In genomic region chr20:820328-820953, GRCh38 we compare ENCODE assay signal across 16 cellular contexts. TPM values are rescaled to one million over a fixed set of nuclear protein-coding genes. Genes with fewer than 3 reads are reported as not detected.
A peak's percentile ranks its signal among the peaks of the same experiment; 100 is the strongest.
DNase-seq lines count a peak whose midpoint lies in the region; ATAC-seq and TF ChIP-seq lines count a peak whose summit lies in the region.
"Had no signal": no experiment of that assay in that cellular context is flagged by ENCODE, and none has a peak within 500 bp of the region (broad histone marks: within the 10 kb centered on the region; RNA-seq: fewer than 3 reads in every experiment).

No MANE protein-coding gene starts in this region.

- no peak overlapping the region for H3K4me3 ChIP-seq in naive thymus-derived CD4-positive, alpha-beta T cell (ENCODE audit: low read length)
- no peak overlapping the region for H3K4me3 ChIP-seq in upper lobe of right lung
- no peak overlapping the region for H3K4me3 ChIP-seq in CD8-positive, alpha-beta T cell (ENCODE audit: low read depth, low read length)
- H3K4me3 ChIP-seq: GM23248 had no signal

- H3K9me3 ChIP-seq in naive thymus-derived CD4-positive, alpha-beta T cell (ENCODE audit: control insufficient read depth in 2 of 3, low read length in 3 of 3): no peaks in the 10 kb centered on the region
- no peaks in the 10 kb centered on the region for H3K9me3 ChIP-seq in upper lobe of right lung
- H3K9me3 ChIP-seq in CD8-positive, alpha-beta T cell (ENCODE audit: low read length): no peaks in the 10 kb centered on the region

- CTCF ChIA-PET in naive thymus-derived CD4-positive, alpha-beta T cell (lab: Charles Lee): interaction anchor here (8.3 kb wide), 1 partner anchor 136 kb away, joined by 132 read pairs; no protein-coding TSS in a partner anchor
- CTCF ChIA-PET in CD8-positive, alpha-beta T cell (lab: Charles Lee): interaction anchor here (1.0 to 7.5 kb wide), 2 partner anchors 113 to 137 kb away, joined by 3 to 325 read pairs; no protein-coding TSS in a partner anchor

- peak overlapping the region; percentile 41 for H3K27ac Mint-ChIP-seq in activated naive CD8-positive, alpha-beta T cell treated with anti-CD3 and anti-CD28 coated beads, Interleukin-2, amount 10 ng/mL, durations not matched to agents 7 days and 5 days
- no peak overlapping the region for H3K27ac Mint-ChIP-seq in activated naive CD8-positive, alpha-beta T cell treated with anti-CD3 and anti-CD28 coated beads, Interleukin-2, amount 50 U/mL, for 24 hours
- peak overlapping the region in 7 of 9 donors; percentile 32 to 91 (median 69) for H3K27ac Mint-ChIP-seq in naive thymus-derived CD4-positive, alpha-beta T cell
- no peak overlapping the region for H3K27ac Mint-ChIP-seq in CD8-positive, alpha-beta T cell

- no peaks in the 10 kb centered on the region for H3K9me3 Mint-ChIP-seq in activated naive CD8-positive, alpha-beta T cell treated with anti-CD3 and anti-CD28 coated beads, Interleukin-2, amount 10 ng/mL, durations not matched to agents 7 days and 5 days
- H3K9me3 Mint-ChIP-seq in activated naive CD8-positive, alpha-beta T cell treated with anti-CD3 and anti-CD28 coated beads, Interleukin-2, amount 50 U/mL, for 24 hours: no peaks in the 10 kb centered on the region
- peaks cover 0 to 3% (median 0%) of the 10 kb centered on the region in 11 donors for H3K9me3 Mint-ChIP-seq in naive thymus-derived CD4-positive, alpha-beta T cell
- no peaks in the 10 kb centered on the region for H3K9me3 Mint-ChIP-seq in CD8-positive, alpha-beta T cell

- no peak for ATAC-seq in activated naive CD8-positive, alpha-beta T cell treated with anti-CD3 and anti-CD28 coated beads, Interleukin-2, amount 10 ng/mL, durations not matched to agents 7 days and 5 days (ENCODE audit: low read depth)
- ATAC-seq in activated naive CD8-positive, alpha-beta T cell treated with anti-CD3 and anti-CD28 coated beads, Interleukin-2, amount 50 U/mL, for 24 hours: no peak
- no peak for ATAC-seq in naive thymus-derived CD4-positive, alpha-beta T cell
- no peak for ATAC-seq in upper lobe of right lung
- ATAC-seq in CD8-positive, alpha-beta T cell: no peak

- POLR2A ChIA-PET in activated naive CD8-positive, alpha-beta T cell treated with anti-CD3 and anti-CD28 coated beads, Interleukin-2, amount 10 ng/mL, durations not matched to agents 7 days and 5 days (lab: Charles Lee): no interaction called here
- POLR2A ChIA-PET in naive thymus-derived CD4-positive, alpha-beta T cell (lab: Charles Lee): no interaction called here
- POLR2A ChIA-PET in CD8-positive, alpha-beta T cell (lab: Charles Lee): no interaction called here

- no peak for DNase-seq in activated naive CD8-positive, alpha-beta T cell treated with anti-CD3 and anti-CD28 coated beads, Interleukin-2, amount 10 ng/mL, durations not matched to agents 7 days and 5 days
- DNase-seq in activated naive CD8-positive, alpha-beta T cell treated with anti-CD3 and anti-CD28 coated beads, Interleukin-2, amount 50 U/mL, for 24 hours: no peak
- DNase-seq in NCI-H526 treated with DMSO at 0.1 percent for 48 hours (lab: John Stamatoyannopoulos, UW) (peak; percentile 34), upper lobe of right lung (peak; percentile 28), DMS 273 treated with DMSO at 0.1 percent for 48 hours (lab: John Stamatoyannopoulos, UW) (no peak)
- no peak for DNase-seq in naive thymus-derived CD4-positive, alpha-beta T cell
- DNase-seq in CD8-positive, alpha-beta T cell: no peak
- DNase-seq: CD4-positive, CD25-positive, alpha-beta regulatory T cell; GF-D8; GM23248; HCEC 1CT; NCI-H1417 treated with DMSO at 0.1 percent for 48 hours; NCI-H1930; NCI-H69; SHP77 treated with DMSO at 0.1 percent for 48 hours had no signal

- no peak overlapping the region for H3K4me3 Mint-ChIP-seq in activated naive CD8-positive, alpha-beta T cell treated with anti-CD3 and anti-CD28 coated beads, Interleukin-2, amount 10 ng/mL, durations not matched to agents 7 days and 5 days
- H3K4me3 Mint-ChIP-seq in activated naive CD8-positive, alpha-beta T cell treated with anti-CD3 and anti-CD28 coated beads, Interleukin-2, amount 50 U/mL, for 24 hours: no peak overlapping the region
- H3K4me3 Mint-ChIP-seq in naive thymus-derived CD4-positive, alpha-beta T cell: no peak overlapping the region
- H3K4me3 Mint-ChIP-seq in CD8-positive, alpha-beta T cell: no peak overlapping the region

- no peak for TF ChIP-seq CTCF in upper lobe of right lung (IDR thresholded peaks at IDR 0.05)
- no peak for TF ChIP-seq CTCF in CD8-positive, alpha-beta T cell (IDR thresholded peaks at IDR 0.05)

- intact Hi-C loops in naive thymus-derived CD4-positive, alpha-beta T cell (cut with micrococcal nuclease): no loop called here
- intact Hi-C loops in upper lobe of right lung (cut with DNase I): no loop called here
- intact Hi-C loops in CD8-positive, alpha-beta T cell (cut with DNase I, micrococcal nuclease): loop anchor here in 1 of 2 experiments (5.0 kb wide), 1 partner anchor 37 kb away; no protein-coding TSS in a partner anchor

- H3K36me3 Mint-ChIP-seq in activated naive CD8-positive, alpha-beta T cell treated with anti-CD3 and anti-CD28 coated beads, Interleukin-2, amount 10 ng/mL, durations not matched to agents 7 days and 5 days: peaks cover 2% of the 10 kb centered on the region
- no peaks in the 10 kb centered on the region for H3K36me3 Mint-ChIP-seq in activated naive CD8-positive, alpha-beta T cell treated with anti-CD3 and anti-CD28 coated beads, Interleukin-2, amount 50 U/mL, for 24 hours (ENCODE audit: low read depth)
- no peaks in the 10 kb centered on the region for H3K36me3 Mint-ChIP-seq in naive thymus-derived CD4-positive, alpha-beta T cell
- H3K36me3 Mint-ChIP-seq in CD8-positive, alpha-beta T cell: no peaks in the 10 kb centered on the region
- H3K36me3 Mint-ChIP-seq: CD4-positive, CD25-positive, alpha-beta regulatory T cell had no signal

- H3K27ac ChIP-seq in naive thymus-derived CD4-positive, alpha-beta T cell (ENCODE audit: low read depth, low read length): no peak overlapping the region
- no peak overlapping the region for H3K27ac ChIP-seq in upper lobe of right lung
- no peak overlapping the region for H3K27ac ChIP-seq in CD8-positive, alpha-beta T cell (ENCODE audit: low read depth, low read length)
- H3K27ac ChIP-seq: GM23248 had no signal

- no peaks in the 10 kb centered on the region for H3K27me3 ChIP-seq in naive thymus-derived CD4-positive, alpha-beta T cell (ENCODE audit: control insufficient read depth in 2 of 2, insufficient read depth in 2 of 2, low read length in 2 of 2)
- H3K27me3 ChIP-seq in upper lobe of right lung: no peaks in the 10 kb centered on the region
- H3K27me3 ChIP-seq in CD8-positive, alpha-beta T cell (ENCODE audit: insufficient read depth, low read length): no peaks in the 10 kb centered on the region

- H3K4me1 ChIP-seq in naive thymus-derived CD4-positive, alpha-beta T cell (ENCODE audit: control insufficient read depth in 2 of 2, insufficient read depth in 2 of 2, low read length in 2 of 2): no peaks in the 10 kb centered on the region
- H3K4me1 ChIP-seq in upper lobe of right lung: no peaks in the 10 kb centered on the region
- peaks cover 3% of the 10 kb centered on the region for H3K4me1 ChIP-seq in CD8-positive, alpha-beta T cell (ENCODE audit: insufficient read depth, low read length)

- H3K36me3 ChIP-seq in naive thymus-derived CD4-positive, alpha-beta T cell (ENCODE audit: control insufficient read depth in 2 of 3, insufficient read depth in 3 of 3, low read length in 3 of 3): no peaks in the 10 kb centered on the region
- H3K36me3 ChIP-seq in upper lobe of right lung: no peaks in the 10 kb centered on the region
- no peaks in the 10 kb centered on the region for H3K36me3 ChIP-seq in CD8-positive, alpha-beta T cell (ENCODE audit: insufficient read depth, low read length)

- H3K4me1 Mint-ChIP-seq in activated naive CD8-positive, alpha-beta T cell treated with anti-CD3 and anti-CD28 coated beads, Interleukin-2, amount 10 ng/mL, durations not matched to agents 7 days and 5 days: peaks cover 5% of the 10 kb centered on the region
- H3K4me1 Mint-ChIP-seq in activated naive CD8-positive, alpha-beta T cell treated with anti-CD3 and anti-CD28 coated beads, Interleukin-2, amount 50 U/mL, for 24 hours: peaks cover 11% of the 10 kb centered on the region
- peaks cover 5 to 13% (median 9%) of the 10 kb centered on the region in 7 donors for H3K4me1 Mint-ChIP-seq in naive thymus-derived CD4-positive, alpha-beta T cell
- H3K4me1 Mint-ChIP-seq in CD8-positive, alpha-beta T cell (ENCODE audit: low read depth): peaks cover 5% of the 10 kb centered on the region

- peaks cover 2% of the 10 kb centered on the region for H3K27me3 Mint-ChIP-seq in activated naive CD8-positive, alpha-beta T cell treated with anti-CD3 and anti-CD28 coated beads, Interleukin-2, amount 10 ng/mL, durations not matched to agents 7 days and 5 days
- H3K27me3 Mint-ChIP-seq in activated naive CD8-positive, alpha-beta T cell treated with anti-CD3 and anti-CD28 coated beads, Interleukin-2, amount 50 U/mL, for 24 hours: peaks cover 5% of the 10 kb centered on the region
- peaks cover 0 to 7% (median 6%) of the 10 kb centered on the region in 5 donors for H3K27me3 Mint-ChIP-seq in naive thymus-derived CD4-positive, alpha-beta T cell
- H3K27me3 Mint-ChIP-seq in CD8-positive, alpha-beta T cell (ENCODE audit: low read depth): peaks cover 6% of the 10 kb centered on the region

RNA-seq across cellular contexts. Expression of gene FAM110A, which starts 13.1 kb away (rescaled TPM):
- 10 to 100 TPM; 44.5 to 50.6 TPM for total RNA-seq in activated naive CD8-positive, alpha-beta T cell treated with anti-CD3 and anti-CD28 coated beads, Interleukin-2, amount 10 ng/mL, durations not matched to agents 7 days and 5 days
- total RNA-seq in naive thymus-derived CD4-positive, alpha-beta T cell: 10 to 100 TPM; 10.9 to 47.4 (median 23.7) TPM
- polyA plus RNA-seq in naive thymus-derived CD4-positive, alpha-beta T cell: 10 to 100 TPM in 1 of 2 donors, 1 to 10 TPM in 1; 6.6 to 11.9 TPM
- 16.8 TPM for total RNA-seq in upper lobe of right lung
- total RNA-seq in CD8-positive, alpha-beta T cell: 1 to 10 TPM; 6.7 to 7.7 TPM

RNA-seq across cellular contexts. Expression of gene SLC52A3, which starts 52.1 kb away (rescaled TPM):
- total RNA-seq in activated naive CD8-positive, alpha-beta T cell treated with anti-CD3 and anti-CD28 coated beads, Interleukin-2, amount 10 ng/mL, durations not matched to agents 7 days and 5 days: not detected
- total RNA-seq in naive thymus-derived CD4-positive, alpha-beta T cell: not detected
- not detected for polyA plus RNA-seq in naive thymus-derived CD4-positive, alpha-beta T cell
- total RNA-seq in upper lobe of right lung: 3.6 TPM
- not detected for total RNA-seq in CD8-positive, alpha-beta T cell
- total RNA-seq: CD4-positive, CD25-positive, alpha-beta regulatory T cell; GM23248; RPMI7951 had no signal
- polyA plus RNA-seq: CD4-positive, CD25-positive, alpha-beta regulatory T cell; GM23248 had no signal

Comparison
In these comparisons a context has a peak if more than half of its experiments do, and no peak if none do; other contexts are left out.
1. H3K27ac Mint-ChIP-seq: peak in activated naive CD8-positive, alpha-beta T cell treated with anti-CD3 and anti-CD28 coated beads, Interleukin-2, amount 10 ng/mL, durations not matched to agents 7 days and 5 days (single experiment) and naive thymus-derived CD4-positive, alpha-beta T cell (7 of 9); none in activated naive CD8-positive, alpha-beta T cell treated with anti-CD3 and anti-CD28 coated beads, Interleukin-2, amount 50 U/mL, for 24 hours (single experiment) and CD8-positive, alpha-beta T cell (single experiment).
2. DNase-seq: peak in NCI-H526 treated with DMSO at 0.1 percent for 48 hours (single experiment) and upper lobe of right lung (single experiment); none in activated naive CD8-positive, alpha-beta T cell treated with anti-CD3 and anti-CD28 coated beads, Interleukin-2, amount 10 ng/mL, durations not matched to agents 7 days and 5 days (single experiment), activated naive CD8-positive, alpha-beta T cell treated with anti-CD3 and anti-CD28 coated beads, Interleukin-2, amount 50 U/mL, for 24 hours (single experiment), naive thymus-derived CD4-positive, alpha-beta T cell (0 of 9), CD8-positive, alpha-beta T cell (0 of 7) and DMS 273 treated with DMSO at 0.1 percent for 48 hours (single experiment).